Comparison of ENCODE assay signal across 1 cellular context in genomic region chr17:48908047-48908843, GRCh38.
TF ChIP-seq lines count a peak whose summit lies in the region.

UBE2Z (plus strand) TSS chr17:48908407; CDS start chr17:48908504, 97 bp downstream.

TF ChIP-seq in K562, 482 proteins besides CTCF, POLR2A, EP300 and RAD21 (continued from another document and continues in another):
- TF ChIP-seq FOXK2 (conservative IDR thresholded peaks at IDR 0.05 in 1 of 2, IDR thresholded peaks at IDR 0.05 in 1 of 2; ENCODE audit: low read depth in 2 of 2) (peak; percentile 48 to 77), GTF3C2 (IDR thresholded peaks at IDR 0.05; ENCODE audit: borderline replicate concordance, extremely low read depth, insufficient read length) (no peak), TBP (optimal IDR thresholded peaks at IDR 0.05; ENCODE audit: low read depth, low read length) (peak; percentile 91), NKRF (IDR thresholded peaks at IDR 0.05; ENCODE audit: borderline replicate concordance) (peak; percentile 76; the same call in 1 of the 2 replicates), SIRT6 (IDR thresholded peaks at IDR 0.05; ENCODE audit: low read depth, low read length) (no peak), ZNF316 (IDR thresholded peaks at IDR 0.05) (no peak), CHD2 (IDR thresholded peaks at IDR 0.05; ENCODE audit: low read depth, low read length) (no peak), ZNF174 (CRISPR knock-in tag; IDR thresholded peaks at IDR 0.05) (no peak)
- TF ChIP-seq, protein P1, sequence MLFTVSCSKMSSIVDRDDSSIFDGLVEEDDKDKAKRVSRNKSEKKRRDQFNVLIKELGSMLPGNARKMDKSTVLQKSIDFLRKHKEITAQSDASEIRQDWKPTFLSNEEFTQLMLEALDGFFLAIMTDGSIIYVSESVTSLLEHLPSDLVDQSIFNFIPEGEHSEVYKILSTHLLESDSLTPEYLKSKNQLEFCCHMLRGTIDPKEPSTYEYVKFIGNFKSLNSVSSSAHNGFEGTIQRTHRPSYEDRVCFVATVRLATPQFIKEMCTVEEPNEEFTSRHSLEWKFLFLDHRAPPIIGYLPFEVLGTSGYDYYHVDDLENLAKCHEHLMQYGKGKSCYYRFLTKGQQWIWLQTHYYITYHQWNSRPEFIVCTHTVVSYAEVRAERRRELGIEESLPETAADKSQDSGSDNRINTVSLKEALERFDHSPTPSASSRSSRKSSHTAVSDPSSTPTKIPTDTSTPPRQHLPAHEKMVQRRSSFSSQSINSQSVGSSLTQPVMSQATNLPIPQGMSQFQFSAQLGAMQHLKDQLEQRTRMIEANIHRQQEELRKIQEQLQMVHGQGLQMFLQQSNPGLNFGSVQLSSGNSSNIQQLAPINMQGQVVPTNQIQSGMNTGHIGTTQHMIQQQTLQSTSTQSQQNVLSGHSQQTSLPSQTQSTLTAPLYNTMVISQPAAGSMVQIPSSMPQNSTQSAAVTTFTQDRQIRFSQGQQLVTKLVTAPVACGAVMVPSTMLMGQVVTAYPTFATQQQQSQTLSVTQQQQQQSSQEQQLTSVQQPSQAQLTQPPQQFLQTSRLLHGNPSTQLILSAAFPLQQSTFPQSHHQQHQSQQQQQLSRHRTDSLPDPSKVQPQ (CRISPR knock-in tag; IDR thresholded peaks at IDR 0.05; ENCODE audit: borderline replicate concordance) = no peak
- TF ChIP-seq, protein P2, sequence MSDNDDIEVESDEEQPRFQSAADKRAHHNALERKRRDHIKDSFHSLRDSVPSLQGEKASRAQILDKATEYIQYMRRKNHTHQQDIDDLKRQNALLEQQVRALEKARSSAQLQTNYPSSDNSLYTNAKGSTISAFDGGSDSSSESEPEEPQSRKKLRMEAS (CRISPR knock-in tag; IDR thresholded peaks at IDR 0.05) = peak; percentile 69
- TF ChIP-seq, protein P3, sequence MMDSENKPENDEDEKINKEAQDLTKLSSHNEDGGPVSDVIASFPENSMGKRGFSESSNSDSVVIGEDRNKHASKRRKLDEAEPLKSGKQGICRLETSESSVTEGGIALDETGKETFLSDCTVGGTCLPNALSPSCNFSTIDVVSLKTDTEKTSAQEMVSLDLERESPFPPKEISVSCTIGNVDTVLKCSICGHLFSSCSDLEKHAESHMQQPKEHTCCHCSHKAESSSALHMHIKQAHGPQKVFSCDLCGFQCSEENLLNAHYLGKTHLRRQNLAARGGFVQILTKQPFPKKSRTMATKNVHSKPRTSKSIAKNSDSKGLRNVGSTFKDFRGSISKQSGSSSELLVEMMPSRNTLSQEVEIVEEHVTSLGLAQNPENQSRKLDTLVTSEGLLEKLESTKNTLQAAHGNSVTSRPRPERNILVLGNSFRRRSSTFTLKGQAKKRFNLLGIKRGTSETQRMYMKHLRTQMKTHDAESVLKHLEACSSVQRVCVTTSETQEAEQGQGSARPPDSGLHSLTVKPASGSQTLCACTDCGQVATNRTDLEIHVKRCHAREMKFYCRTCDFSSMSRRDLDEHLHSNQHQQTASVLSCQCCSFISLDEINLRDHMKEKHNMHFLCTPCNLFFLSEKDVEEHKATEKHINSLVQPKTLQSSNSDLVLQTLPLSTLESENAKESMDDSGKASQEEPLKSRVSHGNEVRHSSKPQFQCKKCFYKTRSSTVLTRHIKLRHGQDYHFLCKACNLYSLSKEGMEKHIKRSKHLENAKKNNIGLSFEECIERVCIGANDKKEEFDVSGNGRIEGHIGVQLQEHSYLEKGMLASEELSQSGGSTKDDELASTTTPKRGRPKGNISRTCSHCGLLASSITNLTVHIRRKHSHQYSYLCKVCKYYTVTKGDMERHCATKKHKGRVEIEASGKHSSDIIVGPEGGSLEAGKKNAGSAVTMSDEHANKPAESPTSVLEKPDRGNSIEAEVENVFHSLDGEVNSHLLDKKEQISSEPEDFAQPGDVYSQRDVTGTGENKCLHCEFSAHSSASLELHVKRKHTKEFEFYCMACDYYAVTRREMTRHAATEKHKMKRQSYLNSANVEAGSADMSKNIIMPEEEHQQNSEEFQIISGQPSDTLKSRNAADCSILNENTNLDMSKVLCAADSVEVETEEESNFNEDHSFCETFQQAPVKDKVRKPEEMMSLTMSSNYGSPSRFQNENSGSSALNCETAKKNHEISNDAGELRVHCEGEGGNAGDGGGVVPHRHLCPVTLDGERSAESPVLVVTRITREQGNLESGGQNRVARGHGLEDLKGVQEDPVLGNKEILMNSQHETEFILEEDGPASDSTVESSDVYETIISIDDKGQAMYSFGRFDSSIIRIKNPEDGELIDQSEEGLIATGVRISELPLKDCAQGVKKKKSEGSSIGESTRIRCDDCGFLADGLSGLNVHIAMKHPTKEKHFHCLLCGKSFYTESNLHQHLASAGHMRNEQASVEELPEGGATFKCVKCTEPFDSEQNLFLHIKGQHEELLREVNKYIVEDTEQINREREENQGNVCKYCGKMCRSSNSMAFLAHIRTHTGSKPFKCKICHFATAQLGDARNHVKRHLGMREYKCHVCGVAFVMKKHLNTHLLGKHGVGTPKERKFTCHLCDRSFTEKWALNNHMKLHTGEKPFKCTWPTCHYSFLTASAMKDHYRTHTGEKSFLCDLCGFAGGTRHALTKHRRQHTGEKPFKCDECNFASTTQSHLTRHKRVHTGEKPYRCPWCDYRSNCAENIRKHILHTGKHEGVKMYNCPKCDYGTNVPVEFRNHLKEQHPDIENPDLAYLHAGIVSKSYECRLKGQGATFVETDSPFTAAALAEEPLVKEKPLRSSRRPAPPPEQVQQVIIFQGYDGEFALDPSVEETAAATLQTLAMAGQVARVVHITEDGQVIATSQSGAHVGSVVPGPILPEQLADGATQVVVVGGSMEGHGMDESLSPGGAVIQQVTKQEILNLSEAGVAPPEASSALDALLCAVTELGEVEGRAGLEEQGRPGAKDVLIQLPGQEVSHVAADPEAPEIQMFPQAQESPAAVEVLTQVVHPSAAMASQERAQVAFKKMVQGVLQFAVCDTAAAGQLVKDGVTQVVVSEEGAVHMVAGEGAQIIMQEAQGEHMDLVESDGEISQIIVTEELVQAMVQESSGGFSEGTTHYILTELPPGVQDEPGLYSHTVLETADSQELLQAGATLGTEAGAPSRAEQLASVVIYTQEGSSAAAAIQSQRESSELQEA (IDR thresholded peaks at IDR 0.05; ENCODE audit: low read depth) = no peak
- TF ChIP-seq, protein P4, sequence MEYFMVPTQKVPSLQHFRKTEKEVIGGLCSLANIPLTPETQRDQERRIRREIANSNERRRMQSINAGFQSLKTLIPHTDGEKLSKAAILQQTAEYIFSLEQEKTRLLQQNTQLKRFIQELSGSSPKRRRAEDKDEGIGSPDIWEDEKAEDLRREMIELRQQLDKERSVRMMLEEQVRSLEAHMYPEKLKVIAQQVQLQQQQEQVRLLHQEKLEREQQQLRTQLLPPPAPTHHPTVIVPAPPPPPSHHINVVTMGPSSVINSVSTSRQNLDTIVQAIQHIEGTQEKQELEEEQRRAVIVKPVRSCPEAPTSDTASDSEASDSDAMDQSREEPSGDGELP (CRISPR knock-in tag; IDR thresholded peaks at IDR 0.05; ENCODE audit: borderline replicate concordance) = peak; percentile 86
- TF ChIP-seq, protein P5, sequence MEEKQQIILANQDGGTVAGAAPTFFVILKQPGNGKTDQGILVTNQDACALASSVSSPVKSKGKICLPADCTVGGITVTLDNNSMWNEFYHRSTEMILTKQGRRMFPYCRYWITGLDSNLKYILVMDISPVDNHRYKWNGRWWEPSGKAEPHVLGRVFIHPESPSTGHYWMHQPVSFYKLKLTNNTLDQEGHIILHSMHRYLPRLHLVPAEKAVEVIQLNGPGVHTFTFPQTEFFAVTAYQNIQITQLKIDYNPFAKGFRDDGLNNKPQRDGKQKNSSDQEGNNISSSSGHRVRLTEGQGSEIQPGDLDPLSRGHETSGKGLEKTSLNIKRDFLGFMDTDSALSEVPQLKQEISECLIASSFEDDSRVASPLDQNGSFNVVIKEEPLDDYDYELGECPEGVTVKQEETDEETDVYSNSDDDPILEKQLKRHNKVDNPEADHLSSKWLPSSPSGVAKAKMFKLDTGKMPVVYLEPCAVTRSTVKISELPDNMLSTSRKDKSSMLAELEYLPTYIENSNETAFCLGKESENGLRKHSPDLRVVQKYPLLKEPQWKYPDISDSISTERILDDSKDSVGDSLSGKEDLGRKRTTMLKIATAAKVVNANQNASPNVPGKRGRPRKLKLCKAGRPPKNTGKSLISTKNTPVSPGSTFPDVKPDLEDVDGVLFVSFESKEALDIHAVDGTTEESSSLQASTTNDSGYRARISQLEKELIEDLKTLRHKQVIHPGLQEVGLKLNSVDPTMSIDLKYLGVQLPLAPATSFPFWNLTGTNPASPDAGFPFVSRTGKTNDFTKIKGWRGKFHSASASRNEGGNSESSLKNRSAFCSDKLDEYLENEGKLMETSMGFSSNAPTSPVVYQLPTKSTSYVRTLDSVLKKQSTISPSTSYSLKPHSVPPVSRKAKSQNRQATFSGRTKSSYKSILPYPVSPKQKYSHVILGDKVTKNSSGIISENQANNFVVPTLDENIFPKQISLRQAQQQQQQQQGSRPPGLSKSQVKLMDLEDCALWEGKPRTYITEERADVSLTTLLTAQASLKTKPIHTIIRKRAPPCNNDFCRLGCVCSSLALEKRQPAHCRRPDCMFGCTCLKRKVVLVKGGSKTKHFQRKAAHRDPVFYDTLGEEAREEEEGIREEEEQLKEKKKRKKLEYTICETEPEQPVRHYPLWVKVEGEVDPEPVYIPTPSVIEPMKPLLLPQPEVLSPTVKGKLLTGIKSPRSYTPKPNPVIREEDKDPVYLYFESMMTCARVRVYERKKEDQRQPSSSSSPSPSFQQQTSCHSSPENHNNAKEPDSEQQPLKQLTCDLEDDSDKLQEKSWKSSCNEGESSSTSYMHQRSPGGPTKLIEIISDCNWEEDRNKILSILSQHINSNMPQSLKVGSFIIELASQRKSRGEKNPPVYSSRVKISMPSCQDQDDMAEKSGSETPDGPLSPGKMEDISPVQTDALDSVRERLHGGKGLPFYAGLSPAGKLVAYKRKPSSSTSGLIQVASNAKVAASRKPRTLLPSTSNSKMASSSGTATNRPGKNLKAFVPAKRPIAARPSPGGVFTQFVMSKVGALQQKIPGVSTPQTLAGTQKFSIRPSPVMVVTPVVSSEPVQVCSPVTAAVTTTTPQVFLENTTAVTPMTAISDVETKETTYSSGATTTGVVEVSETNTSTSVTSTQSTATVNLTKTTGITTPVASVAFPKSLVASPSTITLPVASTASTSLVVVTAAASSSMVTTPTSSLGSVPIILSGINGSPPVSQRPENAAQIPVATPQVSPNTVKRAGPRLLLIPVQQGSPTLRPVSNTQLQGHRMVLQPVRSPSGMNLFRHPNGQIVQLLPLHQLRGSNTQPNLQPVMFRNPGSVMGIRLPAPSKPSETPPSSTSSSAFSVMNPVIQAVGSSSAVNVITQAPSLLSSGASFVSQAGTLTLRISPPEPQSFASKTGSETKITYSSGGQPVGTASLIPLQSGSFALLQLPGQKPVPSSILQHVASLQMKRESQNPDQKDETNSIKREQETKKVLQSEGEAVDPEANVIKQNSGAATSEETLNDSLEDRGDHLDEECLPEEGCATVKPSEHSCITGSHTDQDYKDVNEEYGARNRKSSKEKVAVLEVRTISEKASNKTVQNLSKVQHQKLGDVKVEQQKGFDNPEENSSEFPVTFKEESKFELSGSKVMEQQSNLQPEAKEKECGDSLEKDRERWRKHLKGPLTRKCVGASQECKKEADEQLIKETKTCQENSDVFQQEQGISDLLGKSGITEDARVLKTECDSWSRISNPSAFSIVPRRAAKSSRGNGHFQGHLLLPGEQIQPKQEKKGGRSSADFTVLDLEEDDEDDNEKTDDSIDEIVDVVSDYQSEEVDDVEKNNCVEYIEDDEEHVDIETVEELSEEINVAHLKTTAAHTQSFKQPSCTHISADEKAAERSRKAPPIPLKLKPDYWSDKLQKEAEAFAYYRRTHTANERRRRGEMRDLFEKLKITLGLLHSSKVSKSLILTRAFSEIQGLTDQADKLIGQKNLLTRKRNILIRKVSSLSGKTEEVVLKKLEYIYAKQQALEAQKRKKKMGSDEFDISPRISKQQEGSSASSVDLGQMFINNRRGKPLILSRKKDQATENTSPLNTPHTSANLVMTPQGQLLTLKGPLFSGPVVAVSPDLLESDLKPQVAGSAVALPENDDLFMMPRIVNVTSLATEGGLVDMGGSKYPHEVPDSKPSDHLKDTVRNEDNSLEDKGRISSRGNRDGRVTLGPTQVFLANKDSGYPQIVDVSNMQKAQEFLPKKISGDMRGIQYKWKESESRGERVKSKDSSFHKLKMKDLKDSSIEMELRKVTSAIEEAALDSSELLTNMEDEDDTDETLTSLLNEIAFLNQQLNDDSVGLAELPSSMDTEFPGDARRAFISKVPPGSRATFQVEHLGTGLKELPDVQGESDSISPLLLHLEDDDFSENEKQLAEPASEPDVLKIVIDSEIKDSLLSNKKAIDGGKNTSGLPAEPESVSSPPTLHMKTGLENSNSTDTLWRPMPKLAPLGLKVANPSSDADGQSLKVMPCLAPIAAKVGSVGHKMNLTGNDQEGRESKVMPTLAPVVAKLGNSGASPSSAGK (IDR thresholded peaks at IDR 0.05) = no peak
- TF ChIP-seq, protein P6, sequence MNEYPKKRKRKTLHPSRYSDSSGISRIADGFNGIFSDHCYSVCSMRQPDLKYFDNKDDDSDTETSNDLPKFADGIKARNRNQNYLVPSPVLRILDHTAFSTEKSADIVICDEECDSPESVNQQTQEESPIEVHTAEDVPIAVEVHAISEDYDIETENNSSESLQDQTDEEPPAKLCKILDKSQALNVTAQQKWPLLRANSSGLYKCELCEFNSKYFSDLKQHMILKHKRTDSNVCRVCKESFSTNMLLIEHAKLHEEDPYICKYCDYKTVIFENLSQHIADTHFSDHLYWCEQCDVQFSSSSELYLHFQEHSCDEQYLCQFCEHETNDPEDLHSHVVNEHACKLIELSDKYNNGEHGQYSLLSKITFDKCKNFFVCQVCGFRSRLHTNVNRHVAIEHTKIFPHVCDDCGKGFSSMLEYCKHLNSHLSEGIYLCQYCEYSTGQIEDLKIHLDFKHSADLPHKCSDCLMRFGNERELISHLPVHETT (CRISPR knock-in tag; conservative IDR thresholded peaks at IDR 0.05 in 1 of 2, IDR thresholded peaks at IDR 0.05 in 1 of 2) = peak in 1 of 2 experiments; percentile 94; a peak in 2 of 4 replicates
